24 cellular contexts compared by ENCODE assay signal in genomic region chr1:12709696-12710095, GRCh38. TPM values are rescaled to one million over a fixed set of nuclear protein-coding genes. Genes with fewer than 3 reads are reported as not detected.
DNase-seq lines count a peak whose midpoint lies in the region; ATAC-seq and TF ChIP-seq lines count a peak whose summit lies in the region.
"Had no signal": no experiment of that assay in that cellular context is flagged by ENCODE, and none has a peak within 500 bp of the region (broad histone marks: within the 10 kb centered on the region; RNA-seq: fewer than 3 reads in every experiment).

No MANE protein-coding gene starts in this region.

- H3K36me3 Mint-ChIP-seq in activated CD8-positive, alpha-beta T cell treated with anti-CD3 and anti-CD28 coated beads, Interleukin-2, amount 10 ng/mL, durations not matched to agents 7 days and 5 days (ENCODE audit: low read depth) = no peaks in the 10 kb centered on the region
- H3K36me3 Mint-ChIP-seq: CD14-positive monocyte had no signal

- no peak for DNase-seq in HL-60 (ENCODE audit: low read depth in 1 of 2, low spot score in 1 of 2)
- no peak for DNase-seq in adipocyte (ENCODE audit: low read depth)
- DNase-seq in islet precursor cell = peak; percentile 26
- DNase-seq in NCI-H187 treated with DMSO at 0.1 percent for 48 hours (lab: John Stamatoyannopoulos, UW) = no peak
- no peak for DNase-seq in activated CD8-positive, alpha-beta T cell treated with anti-CD3 and anti-CD28 coated beads, Interleukin-2, amount 10 ng/mL, durations not matched to agents 7 days and 5 days
- DNase-seq: ACHN; DMS 273 treated with DMSO at 0.1 percent for 48 hours; Kasumi-1; MG63; NCI-H1048; NCI-H1436; NCI-H2029; NCI-H2171 treated with DMSO at 0.1 percent for 48 hours; NCI-H446 treated with DMSO at 0.1 percent for 48 hours; NCI-H748 treated with DMSO at 0.1 percent for 48 hours; NK-92 treated with Interleukin-12 subunit alpha and Interleukin-12 subunit beta, amount 100 ng/mL, for 24 hours; Peyer's patch; Right ventricle myocardium superior; SW 1271 had no signal

- H3K27me3 ChIP-seq in HL-60 (ENCODE audit: insufficient read depth, poor library complexity, severe bottlenecking) (no peaks in the 10 kb centered on the region), adipocyte (replicated peaks; ENCODE audit: control insufficient read depth, insufficient read depth, low read length) (no peaks in the 10 kb centered on the region)
- H3K27me3 ChIP-seq: MG63, Peyer's patch had no signal

- peak overlapping the region; percentile 65 for H3K9ac ChIP-seq in adipocyte (ENCODE audit: low read length)

- no peak for TF ChIP-seq CTCF in HL-60 (IDR thresholded peaks at IDR 0.05; ENCODE audit: insufficient read depth, low read length)

- H3K4me1 Mint-ChIP-seq in activated CD8-positive, alpha-beta T cell treated with anti-CD3 and anti-CD28 coated beads, Interleukin-2, amount 10 ng/mL, durations not matched to agents 7 days and 5 days (ENCODE audit: low read depth) = no peaks in the 10 kb centered on the region

- H3K9me3 ChIP-seq in adipocyte (ENCODE audit: control insufficient read depth, low read length) = peaks cover 5% of the 10 kb centered on the region
- H3K9me3 ChIP-seq: HAP-1, MG63, Peyer's patch had no signal

- POLR2A ChIA-PET in activated CD8-positive, alpha-beta T cell treated with anti-CD3 and anti-CD28 coated beads, Interleukin-2, amount 10 ng/mL, durations not matched to agents 7 days and 5 days (lab: Charles Lee) = no interaction called here

- no peak overlapping the region for H3K27ac Mint-ChIP-seq in activated CD8-positive, alpha-beta T cell treated with anti-CD3 and anti-CD28 coated beads, Interleukin-2, amount 10 ng/mL, durations not matched to agents 7 days and 5 days
- H3K27ac Mint-ChIP-seq: CD14-positive monocyte had no signal

- CTCF ChIA-PET in activated CD8-positive, alpha-beta T cell treated with anti-CD3 and anti-CD28 coated beads, Interleukin-2, amount 10 ng/mL, durations not matched to agents 7 days and 5 days (lab: Charles Lee) = no interaction called here

- H3K4me1 ChIP-seq in adipocyte (ENCODE audit: control insufficient read depth, insufficient read depth, low read length) = peaks cover 47% of the 10 kb centered on the region
- H3K4me1 ChIP-seq: HAP-1, Peyer's patch had no signal

- H3K4me3 ChIP-seq in HL-60 (replicated peaks; ENCODE audit: insufficient read depth, low read length) (no peak overlapping the region), adipocyte (ENCODE audit: low read length) (peak overlapping the region; percentile 32)
- H3K4me3 ChIP-seq: GM12878, HAP-1, MG63, Peyer's patch had no signal

- no peaks in the 10 kb centered on the region for H3K36me3 ChIP-seq in adipocyte (ENCODE audit: control insufficient read depth, insufficient read depth, low read length, severe bottlenecking)
- H3K36me3 ChIP-seq: HAP-1, MG63, Peyer's patch had no signal

- ATAC-seq in HG03442 (IDR thresholded peaks at IDR 0.05; ENCODE audit: unreplicated experiment) = no peak
- ATAC-seq in activated CD4-positive, CD25-positive, alpha-beta regulatory T cell treated with anti-CD3 and anti-CD28 coated beads, Interleukin-2, amount 50 U/mL, for 24 hours = no peak
- ATAC-seq in activated CD8-positive, alpha-beta T cell treated with anti-CD3 and anti-CD28 coated beads, Interleukin-2, amount 10 ng/mL, durations not matched to agents 7 days and 5 days = no peak
- ATAC-seq: GM12878 had no signal

- H3K4me3 Mint-ChIP-seq in activated CD8-positive, alpha-beta T cell treated with anti-CD3 and anti-CD28 coated beads, Interleukin-2, amount 10 ng/mL, durations not matched to agents 7 days and 5 days = no peak overlapping the region
- H3K4me3 Mint-ChIP-seq: CD14-positive monocyte had no signal

- H3K27ac ChIP-seq in HL-60 (replicated peaks) = peak overlapping the region; percentile 62
- H3K27ac ChIP-seq: Peyer's patch had no signal

- H3K27me3 Mint-ChIP-seq in activated CD8-positive, alpha-beta T cell treated with anti-CD3 and anti-CD28 coated beads, Interleukin-2, amount 10 ng/mL, durations not matched to agents 7 days and 5 days (ENCODE audit: low read depth) = peaks cover 29% of the 10 kb centered on the region

- H3K9me3 Mint-ChIP-seq in activated CD8-positive, alpha-beta T cell treated with anti-CD3 and anti-CD28 coated beads, Interleukin-2, amount 10 ng/mL, durations not matched to agents 7 days and 5 days (ENCODE audit: insufficient read depth) = no peaks in the 10 kb centered on the region

RNA-seq across cellular contexts. Expression of gene AADACL3, which starts 6.2 kb away (rescaled TPM):
- not detected for total RNA-seq in activated CD8-positive, alpha-beta T cell treated with anti-CD3 and anti-CD28 coated beads, Interleukin-2, amount 10 ng/mL, durations not matched to agents 7 days and 5 days
- total RNA-seq: GM12878, Peyer's patch, Right ventricle myocardium superior had no signal

RNA-seq across cellular contexts. Expression of gene CFAP107, which starts 36.3 kb away (rescaled TPM):
- not detected for total RNA-seq in activated CD8-positive, alpha-beta T cell treated with anti-CD3 and anti-CD28 coated beads, Interleukin-2, amount 10 ng/mL, durations not matched to agents 7 days and 5 days
- total RNA-seq: GM12878, Peyer's patch, Right ventricle myocardium superior had no signal
